In the genomic region with DNA sequence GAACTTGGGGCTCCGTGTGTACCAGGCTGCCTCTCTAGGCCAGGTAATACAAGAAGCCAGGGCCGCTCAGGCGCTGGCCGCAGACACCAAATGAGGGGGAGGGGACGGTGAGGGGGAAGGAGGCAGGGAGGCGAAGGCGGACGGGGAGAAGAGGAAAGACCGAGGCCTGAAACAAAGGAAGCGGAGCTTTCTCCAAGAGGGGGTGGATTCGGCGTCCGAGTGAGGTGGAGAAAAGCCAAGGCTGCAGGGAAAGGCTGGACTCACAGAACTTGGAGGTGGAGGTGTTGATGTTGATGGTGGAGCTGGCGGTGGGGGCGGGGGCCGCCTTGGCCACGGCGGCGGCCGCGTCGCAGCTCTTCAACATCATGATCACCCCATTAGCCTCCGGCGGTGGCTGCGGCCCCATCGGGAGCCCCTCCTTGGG, we compare ENCODE assay signal across 8 cellular contexts. TPM values are rescaled to one million over a fixed set of nuclear protein-coding genes. Genes with fewer than 3 reads are reported as not detected.
A peak's percentile ranks its signal among the peaks of the same experiment; 100 is the strongest.
DNase-seq lines count a peak whose midpoint lies in the region; ATAC-seq lines count a peak whose summit lies in the region.

No MANE protein-coding gene starts in this region.

- peaks cover 5% of the 10 kb centered on the region for H3K36me3 Mint-ChIP-seq in activated CD4-positive, alpha-beta T cell treated with anti-CD3 and anti-CD28 coated beads, Interleukin-2, amount 10 ng/mL, durations not matched to agents 7 days and 5 days (ENCODE audit: low read depth)
- peaks cover 6% of the 10 kb centered on the region for H3K36me3 Mint-ChIP-seq in memory B cell
- H3K36me3 Mint-ChIP-seq in stimulated activated naive B cell treated with anti-CD40 and anti-IgM and Interleukin-4, amounts not matched to agents 10 μg/mL and 1 μg/mL and 100 μg/mL, for 72 hours, result peaks cover 0 to 10% of the 10 kb centered on the region in 2 donors

- peaks cover 11% of the 10 kb centered on the region for H3K4me1 ChIP-seq in ectodermal cell (ENCODE audit: control insufficient read depth, insufficient read depth, low read length)

- H3K4me1 Mint-ChIP-seq in activated CD4-positive, alpha-beta T cell treated with anti-CD3 and anti-CD28 coated beads, Interleukin-2, amount 10 ng/mL, durations not matched to agents 7 days and 5 days, result peaks cover 37% of the 10 kb centered on the region
- peaks cover 22% of the 10 kb centered on the region for H3K4me1 Mint-ChIP-seq in memory B cell
- peaks cover 29 to 52% of the 10 kb centered on the region in 2 donors for H3K4me1 Mint-ChIP-seq in stimulated activated naive B cell treated with anti-CD40 and anti-IgM and Interleukin-4, amounts not matched to agents 10 μg/mL and 1 μg/mL and 100 μg/mL, for 72 hours

- peak overlapping the region; percentile 90 for H3K4me3 Mint-ChIP-seq in activated CD4-positive, alpha-beta T cell treated with anti-CD3 and anti-CD28 coated beads, Interleukin-2, amount 10 ng/mL, durations not matched to agents 7 days and 5 days
- H3K4me3 Mint-ChIP-seq in memory B cell, result peak overlapping the region; percentile 90
- H3K4me3 Mint-ChIP-seq in stimulated activated naive B cell treated with anti-CD40 and anti-IgM and Interleukin-4, amounts not matched to agents 10 μg/mL and 1 μg/mL and 100 μg/mL, for 72 hours, result peak overlapping the region; percentile 94 to 98

- 0% methylated on average over 25 to 26 of the region's 26 CpGs for WGBS in ectodermal cell, 2 experiments

- peak overlapping the region; percentile 87 for H3K27ac Mint-ChIP-seq in activated CD4-positive, alpha-beta T cell treated with anti-CD3 and anti-CD28 coated beads, Interleukin-2, amount 10 ng/mL, durations not matched to agents 7 days and 5 days
- H3K27ac Mint-ChIP-seq in memory B cell, result peak overlapping the region; percentile 96
- peak overlapping the region; percentile 95 for H3K27ac Mint-ChIP-seq in stimulated activated naive B cell treated with anti-CD40 and anti-IgM and Interleukin-4, amounts not matched to agents 10 μg/mL and 1 μg/mL and 100 μg/mL, for 72 hours

- CTCF ChIA-PET in activated CD4-positive, alpha-beta T cell treated with anti-CD3 and anti-CD28 coated beads, Interleukin-2, amount 10 ng/mL, durations not matched to agents 7 days and 5 days (lab: Charles Lee), result interaction anchor here (1.3 to 1.6 kb wide), 2 partner anchors 19 to 56 kb away, joined by 3 to 5 read pairs; no protein-coding TSS in a partner anchor

- POLR2A ChIA-PET in activated CD4-positive, alpha-beta T cell treated with anti-CD3 and anti-CD28 coated beads, Interleukin-2, amount 10 ng/mL, durations not matched to agents 7 days and 5 days (lab: Charles Lee), result interaction anchor here (1.5 kb wide), 1 partner anchor 277 kb away, joined by 4 read pairs; no protein-coding TSS in a partner anchor

- peak overlapping the region; percentile 85 for H3K27ac ChIP-seq in ectodermal cell (ENCODE audit: insufficient read depth, low read depth, low read length, poor library complexity, severe bottlenecking)

- peak overlapping the region; percentile 71 for H3K4me3 ChIP-seq in ectodermal cell (ENCODE audit: insufficient read depth, low read depth, low read length)

- H3K36me3 ChIP-seq in ectodermal cell (ENCODE audit: control insufficient read depth, insufficient read depth, low read length), result no peaks in the 10 kb centered on the region

- H3K9me3 ChIP-seq in ectodermal cell (ENCODE audit: control insufficient read depth, low read length), result no peaks in the 10 kb centered on the region

- H3K27me3 Mint-ChIP-seq in activated CD4-positive, alpha-beta T cell treated with anti-CD3 and anti-CD28 coated beads, Interleukin-2, amount 10 ng/mL, durations not matched to agents 7 days and 5 days, result peaks cover 8% of the 10 kb centered on the region
- H3K27me3 Mint-ChIP-seq in memory B cell, result no peaks in the 10 kb centered on the region
- H3K27me3 Mint-ChIP-seq in stimulated activated naive B cell treated with anti-CD40 and anti-IgM and Interleukin-4, amounts not matched to agents 10 μg/mL and 1 μg/mL and 100 μg/mL, for 72 hours, result peaks cover 4 to 5% of the 10 kb centered on the region in 2 donors

- no peaks in the 10 kb centered on the region for H3K9me3 Mint-ChIP-seq in activated CD4-positive, alpha-beta T cell treated with anti-CD3 and anti-CD28 coated beads, Interleukin-2, amount 10 ng/mL, durations not matched to agents 7 days and 5 days
- H3K9me3 Mint-ChIP-seq in memory B cell, result no peaks in the 10 kb centered on the region
- no peaks in the 10 kb centered on the region for H3K9me3 Mint-ChIP-seq in stimulated activated naive B cell treated with anti-CD40 and anti-IgM and Interleukin-4, amounts not matched to agents 10 μg/mL and 1 μg/mL and 100 μg/mL, for 72 hours

- DNase-seq in ELF-1 (ENCODE audit: low read depth, low spot score), result peak; percentile 82
- DNase-seq in Kasumi-1 (lab: John Stamatoyannopoulos, UW), result peak; percentile 48 to 70
- peak; percentile 44 for DNase-seq in activated CD4-positive, alpha-beta T cell treated with anti-CD3 and anti-CD28 coated beads, Interleukin-2, amount 10 ng/mL, durations not matched to agents 7 days and 5 days
- peak in 1 of 2 donors; percentile 13 for DNase-seq in memory B cell (ENCODE audit: low spot score in 2 of 2)
- peak; percentile 17 for DNase-seq in stimulated activated naive B cell treated with anti-CD40 and anti-IgM and Interleukin-4, amounts not matched to agents 10 μg/mL and 1 μg/mL and 100 μg/mL, for 72 hours
- DNase-seq in NCI-H1930 (lab: John Stamatoyannopoulos, UW), result no peak

- ATAC-seq in GM21737 (IDR thresholded peaks at IDR 0.05; ENCODE audit: unreplicated experiment), result peak; percentile 21
- ATAC-seq in memory B cell (ENCODE audit: low read depth), result no peak
- peak; percentile 24 to 28 for ATAC-seq in stimulated activated naive B cell treated with anti-CD40 and anti-IgM and Interleukin-4, amounts not matched to agents 10 μg/mL and 1 μg/mL and 100 μg/mL, for 72 hours (replicated peaks)

- H3K27me3 ChIP-seq in ectodermal cell (ENCODE audit: control insufficient read depth, insufficient read depth, low read length, poor library complexity, severe bottlenecking), result peaks cover 16% of the 10 kb centered on the region

RNA-seq across cellular contexts. Expression of gene CACUL1, which starts 0.6 kb away (rescaled TPM):
- total RNA-seq in activated CD4-positive, alpha-beta T cell treated with anti-CD3 and anti-CD28 coated beads, Interleukin-2, amount 10 ng/mL, durations not matched to agents 7 days and 5 days, result 10 to 100 TPM; 27.5 to 27.6 TPM
- polyA plus RNA-seq in ectodermal cell (2013, experiment 1 of 4), result 29.7 TPM
- 30.7 TPM for polyA plus RNA-seq in ectodermal cell (2013, experiment 2 of 4)
- polyA plus RNA-seq in ectodermal cell (2013, experiment 3 of 4), result 22.2 TPM
- polyA plus RNA-seq in ectodermal cell (2013, experiment 4 of 4), result 22.0 TPM

Comparison
In these comparisons a context has a peak if more than half of its experiments do, and no peak if none do; other contexts are left out.
1. DNase-seq: peak in ELF-1 (single experiment), Kasumi-1 (2 of 2), activated CD4-positive, alpha-beta T cell treated with anti-CD3 and anti-CD28 coated beads, Interleukin-2, amount 10 ng/mL, durations not matched to agents 7 days and 5 days (single experiment) and stimulated activated naive B cell treated with anti-CD40 and anti-IgM and Interleukin-4, amounts not matched to agents 10 μg/mL and 1 μg/mL and 100 μg/mL, for 72 hours (single experiment); none in NCI-H1930 (0 of 2).
2. Peak in every context shown above with its lines, with median percentiles within 50 percentile points of each other: H3K27ac Mint-ChIP-seq and H3K4me3 Mint-ChIP-seq.